In the genomic region with DNA sequence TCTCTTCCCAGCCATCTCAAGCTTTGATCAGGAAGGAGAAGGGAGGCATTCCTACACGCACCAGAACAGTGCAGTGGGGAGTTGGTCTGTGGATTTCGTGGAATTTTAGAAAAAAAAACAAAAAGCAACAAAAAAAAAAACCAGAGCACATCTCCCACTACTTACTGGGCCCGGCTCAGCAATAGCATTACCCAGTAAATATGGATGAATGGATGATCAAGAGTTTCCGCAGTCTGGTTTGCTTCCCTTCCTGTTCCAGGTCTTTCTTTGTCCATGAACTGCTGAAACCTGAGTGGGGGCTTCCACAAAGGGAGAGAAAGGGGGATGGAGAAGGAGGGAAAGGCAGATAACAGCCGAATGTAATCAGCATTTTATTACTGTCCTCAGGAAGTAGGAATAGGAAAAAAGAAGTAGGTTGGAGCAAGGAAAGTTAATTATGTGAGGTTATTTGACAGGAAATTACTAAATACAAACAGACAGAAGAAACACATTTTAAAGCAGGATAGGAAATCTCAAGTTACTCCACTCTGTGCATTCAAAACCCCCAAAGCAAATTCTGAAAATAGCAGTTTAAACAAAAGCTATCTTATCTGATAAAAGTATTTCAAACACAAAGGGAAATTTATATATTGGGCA, we compare ENCODE assay signal across 1 cellular context.
TF ChIP-seq lines count a peak whose summit lies in the region.

No MANE protein-coding gene starts in this region.

TF ChIP-seq in SK-N-SH, 30 proteins besides CTCF, POLR2A, EP300 and RAD21 (continued from another document):
- no peak for TF ChIP-seq EZH2phosphoT487 (IDR thresholded peaks at IDR 0.05; ENCODE audit: borderline replicate concordance, low read depth)
- TF ChIP-seq GATA2 (CRISPR knock-in tag; IDR thresholded peaks at IDR 0.05) = no peak
- TF ChIP-seq, protein P1, sequence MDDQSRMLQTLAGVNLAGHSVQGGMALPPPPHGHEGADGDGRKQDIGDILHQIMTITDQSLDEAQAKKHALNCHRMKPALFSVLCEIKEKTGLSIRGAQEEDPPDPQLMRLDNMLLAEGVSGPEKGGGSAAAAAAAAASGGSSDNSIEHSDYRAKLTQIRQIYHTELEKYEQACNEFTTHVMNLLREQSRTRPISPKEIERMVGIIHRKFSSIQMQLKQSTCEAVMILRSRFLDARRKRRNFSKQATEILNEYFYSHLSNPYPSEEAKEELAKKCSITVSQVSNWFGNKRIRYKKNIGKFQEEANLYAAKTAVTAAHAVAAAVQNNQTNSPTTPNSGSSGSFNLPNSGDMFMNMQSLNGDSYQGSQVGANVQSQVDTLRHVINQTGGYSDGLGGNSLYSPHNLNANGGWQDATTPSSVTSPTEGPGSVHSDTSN (IDR thresholded peaks at IDR 0.05) = no peak
- no peak for TF ChIP-seq RFX5 (IDR thresholded peaks at IDR 0.05; ENCODE audit: low read length)
- TF ChIP-seq TEAD4 (IDR thresholded peaks at IDR 0.05; ENCODE audit: borderline replicate concordance, insufficient read depth) = no peak
- TF ChIP-seq FOSL2 (IDR thresholded peaks at IDR 0.05; ENCODE audit: borderline replicate concordance, low read depth) = no peak
- peak; percentile 8 for TF ChIP-seq CHD2 (IDR thresholded peaks at IDR 0.05; ENCODE audit: low read length, partially characterized antibody)
- 0 out of 2 replicates have a peak, but pooled peaks have one; percentile 7 for TF ChIP-seq TCF12 (IDR thresholded peaks at IDR 0.05)
- TF ChIP-seq, protein P2, sequence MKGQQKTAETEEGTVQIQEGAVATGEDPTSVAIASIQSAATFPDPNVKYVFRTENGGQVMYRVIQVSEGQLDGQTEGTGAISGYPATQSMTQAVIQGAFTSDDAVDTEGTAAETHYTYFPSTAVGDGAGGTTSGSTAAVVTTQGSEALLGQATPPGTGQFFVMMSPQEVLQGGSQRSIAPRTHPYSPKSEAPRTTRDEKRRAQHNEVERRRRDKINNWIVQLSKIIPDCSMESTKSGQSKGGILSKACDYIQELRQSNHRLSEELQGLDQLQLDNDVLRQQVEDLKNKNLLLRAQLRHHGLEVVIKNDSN (IDR thresholded peaks at IDR 0.05; ENCODE audit: borderline replicate concordance, low read depth) = no peak
- peak; percentile 42; the same call in 1 of the 2 replicates for TF ChIP-seq MEF2A (IDR thresholded peaks at IDR 0.05; ENCODE audit: borderline replicate concordance, low read depth)
